10 cellular contexts compared by ENCODE assay signal in genomic region chr6:151835396-151835795, GRCh38. TPM values are rescaled to one million over a fixed set of nuclear protein-coding genes. Genes with fewer than 3 reads are reported as not detected.
"Had no signal": no experiment of that assay in that cellular context is flagged by ENCODE, and none has a peak within 500 bp of the region (broad histone marks: within the 10 kb centered on the region; RNA-seq: fewer than 3 reads in every experiment).

No MANE protein-coding gene starts in this region.

- DNase-seq: GM23248, GOT3, H7, KBM-7 had no signal

- H3K4me3 ChIP-seq: GM23248, HAP-1 had no signal

- H2AFZ ChIP-seq: GM23248 had no signal

- FAIRE-seq: HTR-8/SVneo had no signal

- H3K9me3 ChIP-seq: HAP-1 had no signal

- H3K4me1 Mint-ChIP-seq: IgD-negative memory B cell had no signal

- H3K4me1 ChIP-seq: HAP-1 had no signal

- H3K36me3 ChIP-seq: HAP-1 had no signal

- H3K4me3 Mint-ChIP-seq: IgD-negative memory B cell had no signal

- H3K27ac ChIP-seq: GM23248 had no signal

- H3K9ac ChIP-seq: GM23248 had no signal

- ATAC-seq: HCT116 had no signal

- H3K36me3 Mint-ChIP-seq: IgD-negative memory B cell had no signal

RNA-seq across cellular contexts. Expression of gene ESR1, which starts 27.9 kb away (rescaled TPM):
- total RNA-seq: GM23248, H4, HT-29 had no signal
